ENCODE assay signal across 1 cellular context in genomic region chr7:149564340-149565095, GRCh38.
TF ChIP-seq lines count a peak whose summit lies in the region.

No MANE protein-coding gene starts in this region.

TF ChIP-seq in K562, 482 proteins besides CTCF, POLR2A, EP300 and RAD21 (continued from another document and continues in another):
- TF ChIP-seq ARID3B (CRISPR knock-in tag; IDR thresholded peaks at IDR 0.05; ENCODE audit: borderline replicate concordance) (no peak), MEF2A (IDR thresholded peaks at IDR 0.05; ENCODE audit: control insufficient read depth, low read depth, low read length) (no peak), ZNF165 (CRISPR knock-in tag; IDR thresholded peaks at IDR 0.05; ENCODE audit: borderline replicate concordance) (no peak), NR2C1 (IDR thresholded peaks at IDR 0.05) (no peak), NR2C1 (tag; IDR thresholded peaks at IDR 0.05) (peak; percentile 59), RBFOX2 (IDR thresholded peaks at IDR 0.05; ENCODE audit: low read depth, low read length) (no peak), TFAM (CRISPR knock-in tag; conservative IDR thresholded peaks at IDR 0.05) (no peak), ZFP30 (CRISPR knock-in tag; IDR thresholded peaks at IDR 0.05; ENCODE audit: borderline replicate concordance) (no peak), PTBP1 (IDR thresholded peaks at IDR 0.05; ENCODE audit: low read depth, low read length) (no peak), MTA3 (IDR thresholded peaks at IDR 0.05; ENCODE audit: borderline replicate concordance) (no peak), SMARCA4 (IDR thresholded peaks at IDR 0.05) (peak; percentile 64; the same call in 1 of the 2 replicates), FOXA1 (IDR thresholded peaks at IDR 0.05; ENCODE audit: borderline replicate concordance) (no peak), MECOM (CRISPR knock-in tag; IDR thresholded peaks at IDR 0.05) (0 out of 2 replicates have a peak, but pooled peaks have one; percentile 32), CCAR2 (IDR thresholded peaks at IDR 0.05; ENCODE audit: low read depth, low read length) (no peak), GMEB1 (CRISPR knock-in tag; IDR thresholded peaks at IDR 0.05) (no peak), HSF4 (CRISPR knock-in tag; IDR thresholded peaks at IDR 0.05; ENCODE audit: borderline replicate concordance) (peak; percentile 22; the same call in 1 of the 2 replicates), THAP12 (CRISPR knock-in tag; IDR thresholded peaks at IDR 0.05) (no peak), NCOR1 (IDR thresholded peaks at IDR 0.05) (peak; percentile 55), RBM15 (IDR thresholded peaks at IDR 0.05; ENCODE audit: insufficient read depth, low read length) (no peak), CAMTA2 (CRISPR knock-in tag; conservative IDR thresholded peaks at IDR 0.05) (no peak), ZNF740 (CRISPR knock-in tag; IDR thresholded peaks at IDR 0.05) (no peak), ZNF740 (tag; IDR thresholded peaks at IDR 0.05) (peak in 1 of 2 experiments; percentile 88; a peak in 1 of 4 replicates), DPF2 (IDR thresholded peaks at IDR 0.05) (0 out of 2 replicates have a peak, but pooled peaks have one; percentile 41), SRSF3 (IDR thresholded peaks at IDR 0.05; ENCODE audit: insufficient read depth, low read length) (no peak), PYGO2 (tag; IDR thresholded peaks at IDR 0.05) (no peak), CBFA2T3 (IDR thresholded peaks at IDR 0.05) (peak; percentile 68), PHF8 (IDR thresholded peaks at IDR 0.05; ENCODE audit: borderline replicate concordance, low read length) (no peak), SNIP1 (IDR thresholded peaks at IDR 0.05; ENCODE audit: low read depth) (no peak), GTF2A2 (tag; IDR thresholded peaks at IDR 0.05) (peak; percentile 76), LCOR (CRISPR knock-in tag; IDR thresholded peaks at IDR 0.05) (no peak), SMAD1 (IDR thresholded peaks at IDR 0.05; ENCODE audit: low read depth, low read length, partially characterized antibody) (no peak), RB1 (IDR thresholded peaks at IDR 0.05; ENCODE audit: low read depth) (no peak), CHD7 (IDR thresholded peaks at IDR 0.05; ENCODE audit: low read depth, low read length) (no peak), GATAD2B (IDR thresholded peaks at IDR 0.05; ENCODE audit: borderline replicate concordance) (no peak)
- TF ChIP-seq, protein P1, sequence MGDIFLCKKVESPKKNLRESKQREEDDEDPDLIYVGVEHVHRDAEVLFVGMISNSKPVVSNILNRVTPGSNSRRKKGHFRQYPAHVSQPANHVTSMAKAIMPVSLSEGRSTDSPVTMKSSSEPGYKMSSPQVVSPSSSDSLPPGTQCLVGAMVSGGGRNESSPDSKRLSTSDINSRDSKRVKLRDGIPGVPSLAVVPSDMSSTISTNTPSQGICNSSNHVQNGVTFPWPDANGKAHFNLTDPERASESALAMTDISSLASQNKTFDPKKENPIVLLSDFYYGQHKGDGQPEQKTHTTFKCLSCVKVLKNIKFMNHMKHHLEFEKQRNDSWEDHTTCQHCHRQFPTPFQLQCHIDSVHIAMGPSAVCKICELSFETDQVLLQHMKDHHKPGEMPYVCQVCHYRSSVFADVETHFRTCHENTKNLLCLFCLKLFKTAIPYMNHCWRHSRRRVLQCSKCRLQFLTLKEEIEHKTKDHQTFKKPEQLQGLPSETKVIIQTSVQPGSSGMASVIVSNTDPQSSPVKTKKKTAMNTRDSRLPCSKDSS (IDR thresholded peaks at IDR 0.05; ENCODE audit: low read depth, partially characterized antibody), result no peak
- TF ChIP-seq, protein P2, sequence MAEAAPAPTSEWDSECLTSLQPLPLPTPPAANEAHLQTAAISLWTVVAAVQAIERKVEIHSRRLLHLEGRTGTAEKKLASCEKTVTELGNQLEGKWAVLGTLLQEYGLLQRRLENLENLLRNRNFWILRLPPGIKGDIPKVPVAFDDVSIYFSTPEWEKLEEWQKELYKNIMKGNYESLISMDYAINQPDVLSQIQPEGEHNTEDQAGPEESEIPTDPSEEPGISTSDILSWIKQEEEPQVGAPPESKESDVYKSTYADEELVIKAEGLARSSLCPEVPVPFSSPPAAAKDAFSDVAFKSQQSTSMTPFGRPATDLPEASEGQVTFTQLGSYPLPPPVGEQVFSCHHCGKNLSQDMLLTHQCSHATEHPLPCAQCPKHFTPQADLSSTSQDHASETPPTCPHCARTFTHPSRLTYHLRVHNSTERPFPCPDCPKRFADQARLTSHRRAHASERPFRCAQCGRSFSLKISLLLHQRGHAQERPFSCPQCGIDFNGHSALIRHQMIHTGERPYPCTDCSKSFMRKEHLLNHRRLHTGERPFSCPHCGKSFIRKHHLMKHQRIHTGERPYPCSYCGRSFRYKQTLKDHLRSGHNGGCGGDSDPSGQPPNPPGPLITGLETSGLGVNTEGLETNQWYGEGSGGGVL (CRISPR knock-in tag; IDR thresholded peaks at IDR 0.05), result 0 out of 2 replicates have a peak, but pooled peaks have one; percentile 22
- TF ChIP-seq, protein P3, sequence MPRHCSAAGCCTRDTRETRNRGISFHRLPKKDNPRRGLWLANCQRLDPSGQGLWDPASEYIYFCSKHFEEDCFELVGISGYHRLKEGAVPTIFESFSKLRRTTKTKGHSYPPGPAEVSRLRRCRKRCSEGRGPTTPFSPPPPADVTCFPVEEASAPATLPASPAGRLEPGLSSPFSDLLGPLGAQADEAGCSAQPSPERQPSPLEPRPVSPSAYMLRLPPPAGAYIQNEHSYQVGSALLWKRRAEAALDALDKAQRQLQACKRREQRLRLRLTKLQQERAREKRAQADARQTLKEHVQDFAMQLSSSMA (CRISPR knock-in tag; IDR thresholded peaks at IDR 0.05), result no peak
- TF ChIP-seq, protein P4, sequence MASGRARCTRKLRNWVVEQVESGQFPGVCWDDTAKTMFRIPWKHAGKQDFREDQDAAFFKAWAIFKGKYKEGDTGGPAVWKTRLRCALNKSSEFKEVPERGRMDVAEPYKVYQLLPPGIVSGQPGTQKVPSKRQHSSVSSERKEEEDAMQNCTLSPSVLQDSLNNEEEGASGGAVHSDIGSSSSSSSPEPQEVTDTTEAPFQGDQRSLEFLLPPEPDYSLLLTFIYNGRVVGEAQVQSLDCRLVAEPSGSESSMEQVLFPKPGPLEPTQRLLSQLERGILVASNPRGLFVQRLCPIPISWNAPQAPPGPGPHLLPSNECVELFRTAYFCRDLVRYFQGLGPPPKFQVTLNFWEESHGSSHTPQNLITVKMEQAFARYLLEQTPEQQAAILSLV (tag; IDR thresholded peaks at IDR 0.05), result 0 out of 2 replicates have a peak, but pooled peaks have one; percentile 52
